ENCODE assay signal across 15 cellular contexts in the genomic region with DNA sequence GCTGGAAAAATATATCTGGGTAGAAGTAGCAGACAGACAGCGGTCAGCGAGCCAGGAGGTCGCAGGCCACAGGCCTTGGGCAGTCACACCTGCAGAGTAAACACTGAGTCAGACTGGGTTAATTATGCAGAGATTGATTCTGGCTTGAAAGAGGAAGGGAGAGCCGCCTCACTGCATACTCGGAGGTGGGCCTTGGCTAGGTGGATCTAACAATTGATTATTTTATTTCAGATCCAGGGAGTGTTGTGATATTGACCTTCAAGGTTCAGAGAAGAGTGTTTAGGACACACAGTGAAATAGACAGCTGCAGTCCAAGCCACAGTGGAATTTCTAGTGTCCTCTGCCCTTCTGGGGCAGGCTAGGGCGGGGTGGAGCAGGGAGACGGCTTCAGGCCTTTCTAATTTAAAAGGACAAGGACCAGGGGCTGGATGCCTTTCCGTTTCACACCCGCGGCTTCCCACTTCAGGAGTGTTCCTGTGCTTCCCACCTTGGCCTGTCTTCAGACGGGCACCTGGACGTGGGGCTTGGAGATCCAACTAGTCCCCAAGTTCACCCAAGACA.
DNase-seq lines count a peak whose midpoint lies in the region; ATAC-seq and TF ChIP-seq lines count a peak whose summit lies in the region.
"Had no signal": no experiment of that assay in that cellular context is flagged by ENCODE, and none has a peak within 500 bp of the region (broad histone marks: within the 10 kb centered on the region; RNA-seq: fewer than 3 reads in every experiment).

No MANE protein-coding gene starts in this region.

- no peaks in the 10 kb centered on the region for H3K36me3 Mint-ChIP-seq in progenitor cell of endocrine pancreas (ENCODE audit: insufficient read depth)
- H3K36me3 Mint-ChIP-seq: activated naive CD4-positive, alpha-beta T cell treated with anti-CD3 and anti-CD28 coated beads, Interleukin-2, amount 10 ng/mL, durations not matched to agents 7 days and 5 days; naive B cell had no signal

- peak; percentile 64 for DNase-seq in H7
- peak; percentile 63 for DNase-seq in NCI-H774 (lab: John Stamatoyannopoulos, UW)
- DNase-seq in progenitor cell of endocrine pancreas (ENCODE audit: low spot score, unreplicated experiment) = no peak
- DNase-seq in D341Med (ENCODE audit: low spot score) = no peak
- no peak for DNase-seq in stimulated activated CD4-positive, alpha-beta T cell treated with anti-CD3 and anti-CD28 coated beads, Interleukin-15, amount 100 ng/mL, for 24 hours
- DNase-seq: activated CD4-positive, alpha-beta T cell treated with anti-CD3 and anti-CD28 coated beads, Interleukin-2, amount 50 U/mL, for 4 hours; activated naive CD4-positive, alpha-beta T cell treated with anti-CD3 and anti-CD28 coated beads, Interleukin-2, amount 10 ng/mL, durations not matched to agents 7 days and 5 days; naive B cell; NCI-H2227 treated with DMSO at 0.1 percent for 48 hours; spleen had no signal

- H3K27ac Mint-ChIP-seq in progenitor cell of endocrine pancreas = peak overlapping the region; percentile 84
- H3K27ac Mint-ChIP-seq: activated naive CD4-positive, alpha-beta T cell treated with anti-CD3 and anti-CD28 coated beads, Interleukin-2, amount 10 ng/mL, durations not matched to agents 7 days and 5 days had no signal

- H3K4me1 Mint-ChIP-seq in progenitor cell of endocrine pancreas (ENCODE audit: low read depth) = peaks cover 49% of the 10 kb centered on the region
- H3K4me1 Mint-ChIP-seq: activated naive CD4-positive, alpha-beta T cell treated with anti-CD3 and anti-CD28 coated beads, Interleukin-2, amount 10 ng/mL, durations not matched to agents 7 days and 5 days had no signal

- ATAC-seq in esophagus mucosa (peak; percentile 59), HG03565 (IDR thresholded peaks at IDR 0.05; ENCODE audit: unreplicated experiment) (no peak), HG03460 (IDR thresholded peaks at IDR 0.05; ENCODE audit: unreplicated experiment) (no peak)

- H3K4me3 ChIP-seq in H7 (ENCODE audit: insufficient read depth, low read depth, low read length) = no peak overlapping the region
- H3K4me3 ChIP-seq: coronary artery, SK-N-MC, spleen had no signal

- no peaks in the 10 kb centered on the region for H3K36me3 ChIP-seq in H7 (replicated peaks; ENCODE audit: control insufficient read depth, insufficient read depth, low read length)
- H3K36me3 ChIP-seq: spleen had no signal

- peaks cover 3% of the 10 kb centered on the region for H3K27me3 Mint-ChIP-seq in progenitor cell of endocrine pancreas

- peaks cover 7% of the 10 kb centered on the region for H3K9me3 Mint-ChIP-seq in progenitor cell of endocrine pancreas (ENCODE audit: low read depth)
- H3K9me3 Mint-ChIP-seq: activated naive CD4-positive, alpha-beta T cell treated with anti-CD3 and anti-CD28 coated beads, Interleukin-2, amount 10 ng/mL, durations not matched to agents 7 days and 5 days had no signal

- no peak for TF ChIP-seq CTCF in progenitor cell of endocrine pancreas (IDR thresholded peaks at IDR 0.05; ENCODE audit: unreplicated experiment)

- no peak overlapping the region for H3K4me3 Mint-ChIP-seq in progenitor cell of endocrine pancreas (ENCODE audit: low read depth)
- H3K4me3 Mint-ChIP-seq: activated naive CD4-positive, alpha-beta T cell treated with anti-CD3 and anti-CD28 coated beads, Interleukin-2, amount 10 ng/mL, durations not matched to agents 7 days and 5 days had no signal

- H3K27me3 ChIP-seq in H7 (ENCODE audit: control insufficient read depth, insufficient read depth, low read length) = peaks cover 6% of the 10 kb centered on the region
- H3K27me3 ChIP-seq: spleen had no signal

Comparison
In these comparisons a context has a peak if more than half of its experiments do, and no peak if none do; other contexts are left out.
1. DNase-seq: peak in H7 (single experiment) and NCI-H774 (single experiment); none in progenitor cell of endocrine pancreas (single experiment), D341Med (single experiment) and stimulated activated CD4-positive, alpha-beta T cell treated with anti-CD3 and anti-CD28 coated beads, Interleukin-15, amount 100 ng/mL, for 24 hours (single experiment).